Comparison of ENCODE assay signal across 1 cellular context in genomic region chr20:62303327-62304226, GRCh38.
TF ChIP-seq lines count a peak whose summit lies in the region.

No MANE protein-coding gene starts in this region.

TF ChIP-seq in HepG2, 621 proteins besides CTCF, POLR2A, EP300 and RAD21 (continued from another document and continues in another):
- TF ChIP-seq MED1 (CRISPR knock-in tag; IDR thresholded peaks at IDR 0.05) (peak; percentile 28; the same call in 1 of the 2 replicates), AFF4 (CRISPR knock-in tag; IDR thresholded peaks at IDR 0.05) (no peak), NFIB (CRISPR knock-in tag; IDR thresholded peaks at IDR 0.05; ENCODE audit: borderline replicate concordance) (peak; percentile 93; the same call in 1 of the 2 replicates), MEIS2 (CRISPR knock-in tag; IDR thresholded peaks at IDR 0.05) (no peak), CBX2 (IDR thresholded peaks at IDR 0.05; ENCODE audit: low read depth, low read length) (no peak), CBX2 (CRISPR knock-in tag; IDR thresholded peaks at IDR 0.05; ENCODE audit: low read depth) (no peak), MLXIP (CRISPR knock-in tag; IDR thresholded peaks at IDR 0.05; ENCODE audit: borderline replicate concordance) (peak; percentile 81; the same call in 1 of the 2 replicates), ZNF333 (CRISPR knock-in tag; IDR thresholded peaks at IDR 0.05; ENCODE audit: borderline replicate concordance) (0 out of 2 replicates have a peak, but pooled peaks have one; percentile 36), THRA (CRISPR knock-in tag; IDR thresholded peaks at IDR 0.05; ENCODE audit: borderline replicate concordance) (peak; percentile 65; the same call in 1 of the 2 replicates), ZNF75D (CRISPR knock-in tag; IDR thresholded peaks at IDR 0.05; ENCODE audit: borderline replicate concordance) (no peak; the same call in 1 of the 2 replicates), CBFB (CRISPR knock-in tag; IDR thresholded peaks at IDR 0.05) (peak; percentile 10; the same call in 1 of the 2 replicates), ZNF746 (CRISPR knock-in tag; IDR thresholded peaks at IDR 0.05) (no peak; the same call in none of the 2 replicates), MTA3 (CRISPR knock-in tag; IDR thresholded peaks at IDR 0.05) (no peak), FOXC1 (CRISPR knock-in tag; IDR thresholded peaks at IDR 0.05; ENCODE audit: borderline replicate concordance) (peak; percentile 56; the same call in 1 of the 2 replicates), HES4 (CRISPR knock-in tag; IDR thresholded peaks at IDR 0.05; ENCODE audit: borderline replicate concordance) (peak; percentile 52; the same call in 1 of the 2 replicates), ZBTB25 (CRISPR knock-in tag; IDR thresholded peaks at IDR 0.05) (no peak), SSRP1 (CRISPR knock-in tag; IDR thresholded peaks at IDR 0.05) (0 out of 2 replicates have a peak, but pooled peaks have one; percentile 7), ZNF564 (CRISPR knock-in tag; IDR thresholded peaks at IDR 0.05) (peak; percentile 86), PITX1 (CRISPR knock-in tag; IDR thresholded peaks at IDR 0.05) (peak; percentile 79), ZNF282 (IDR thresholded peaks at IDR 0.05; ENCODE audit: partially characterized antibody) (no peak), ZNF296 (CRISPR knock-in tag; conservative IDR thresholded peaks at IDR 0.05) (peak; percentile 53), ZSCAN20 (CRISPR knock-in tag; IDR thresholded peaks at IDR 0.05; ENCODE audit: borderline replicate concordance) (0 out of 2 replicates have a peak, but pooled peaks have one; percentile 24), CBX1 (IDR thresholded peaks at IDR 0.05; ENCODE audit: low read depth) (no peak), MXI1 (IDR thresholded peaks at IDR 0.05; ENCODE audit: borderline replicate concordance, low read depth, low read length) (peak; percentile 89; the same call in 1 of the 3 replicates), ZFAT (CRISPR knock-in tag; conservative IDR thresholded peaks at IDR 0.05) (0 out of 2 replicates have a peak, but pooled peaks have one; percentile 74), KAT2B (IDR thresholded peaks at IDR 0.05; ENCODE audit: borderline replicate concordance, low read depth, low read length) (no peak), FOSL2 (CRISPR knock-in tag; IDR thresholded peaks at IDR 0.05) (no peak), ZNF563 (CRISPR knock-in tag; IDR thresholded peaks at IDR 0.05) (peak; percentile 19; the same call in 1 of the 2 replicates), ZNF256 (CRISPR knock-in tag; conservative IDR thresholded peaks at IDR 0.05) (0 out of 2 replicates have a peak, but pooled peaks have one; percentile 66), SOX13 (IDR thresholded peaks at IDR 0.05) (no peak), SOX13 (CRISPR knock-in tag; conservative IDR thresholded peaks at IDR 0.05 in 1 of 2, IDR thresholded peaks at IDR 0.05 in 1 of 2) (peak in 1 of 2 experiments; percentile 19; a peak in 1 of 4 replicates), JARID2 (CRISPR knock-in tag; IDR thresholded peaks at IDR 0.05; ENCODE audit: insufficient replicate concordance) (peak; percentile 53), KMT2B (CRISPR knock-in tag; IDR thresholded peaks at IDR 0.05) (no peak), THAP9 (CRISPR knock-in tag; IDR thresholded peaks at IDR 0.05; ENCODE audit: borderline replicate concordance) (peak; percentile 74), RXRA (CRISPR knock-in tag; IDR thresholded peaks at IDR 0.05) (peak; percentile 86), EED (CRISPR knock-in tag; IDR thresholded peaks at IDR 0.05) (peak; percentile 86; the same call in 1 of the 2 replicates), ZNF138 (CRISPR knock-in tag; IDR thresholded peaks at IDR 0.05; ENCODE audit: low read depth) (peak; percentile 77)
- TF ChIP-seq, protein P1, sequence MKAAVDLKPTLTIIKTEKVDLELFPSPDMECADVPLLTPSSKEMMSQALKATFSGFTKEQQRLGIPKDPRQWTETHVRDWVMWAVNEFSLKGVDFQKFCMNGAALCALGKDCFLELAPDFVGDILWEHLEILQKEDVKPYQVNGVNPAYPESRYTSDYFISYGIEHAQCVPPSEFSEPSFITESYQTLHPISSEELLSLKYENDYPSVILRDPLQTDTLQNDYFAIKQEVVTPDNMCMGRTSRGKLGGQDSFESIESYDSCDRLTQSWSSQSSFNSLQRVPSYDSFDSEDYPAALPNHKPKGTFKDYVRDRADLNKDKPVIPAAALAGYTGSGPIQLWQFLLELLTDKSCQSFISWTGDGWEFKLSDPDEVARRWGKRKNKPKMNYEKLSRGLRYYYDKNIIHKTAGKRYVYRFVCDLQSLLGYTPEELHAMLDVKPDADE (CRISPR knock-in tag; IDR thresholded peaks at IDR 0.05): no peak
- TF ChIP-seq, protein P2, sequence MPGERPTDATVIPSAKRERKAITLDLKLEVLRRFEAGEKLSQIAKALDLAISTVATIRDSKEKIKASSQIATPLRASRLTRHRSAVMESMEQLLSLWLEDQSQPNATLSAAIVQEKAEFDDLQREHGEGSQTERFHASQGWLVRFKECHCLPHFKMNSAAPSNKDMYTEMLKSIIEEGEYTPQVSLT (CRISPR knock-in tag; IDR thresholded peaks at IDR 0.05; ENCODE audit: borderline replicate concordance, low read depth): no peak; the same call in 1 of the 2 replicates
- TF ChIP-seq, protein P3, sequence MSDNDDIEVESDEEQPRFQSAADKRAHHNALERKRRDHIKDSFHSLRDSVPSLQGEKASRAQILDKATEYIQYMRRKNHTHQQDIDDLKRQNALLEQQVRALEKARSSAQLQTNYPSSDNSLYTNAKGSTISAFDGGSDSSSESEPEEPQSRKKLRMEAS (IDR thresholded peaks at IDR 0.05): 0 out of 2 replicates have a peak, but pooled peaks have one; percentile 27
- TF ChIP-seq, protein P4, sequence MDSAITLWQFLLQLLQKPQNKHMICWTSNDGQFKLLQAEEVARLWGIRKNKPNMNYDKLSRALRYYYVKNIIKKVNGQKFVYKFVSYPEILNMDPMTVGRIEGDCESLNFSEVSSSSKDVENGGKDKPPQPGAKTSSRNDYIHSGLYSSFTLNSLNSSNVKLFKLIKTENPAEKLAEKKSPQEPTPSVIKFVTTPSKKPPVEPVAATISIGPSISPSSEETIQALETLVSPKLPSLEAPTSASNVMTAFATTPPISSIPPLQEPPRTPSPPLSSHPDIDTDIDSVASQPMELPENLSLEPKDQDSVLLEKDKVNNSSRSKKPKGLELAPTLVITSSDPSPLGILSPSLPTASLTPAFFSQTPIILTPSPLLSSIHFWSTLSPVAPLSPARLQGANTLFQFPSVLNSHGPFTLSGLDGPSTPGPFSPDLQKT (CRISPR knock-in tag; IDR thresholded peaks at IDR 0.05; ENCODE audit: borderline replicate concordance): no peak; the same call in 1 of the 2 replicates
- TF ChIP-seq, protein P5, sequence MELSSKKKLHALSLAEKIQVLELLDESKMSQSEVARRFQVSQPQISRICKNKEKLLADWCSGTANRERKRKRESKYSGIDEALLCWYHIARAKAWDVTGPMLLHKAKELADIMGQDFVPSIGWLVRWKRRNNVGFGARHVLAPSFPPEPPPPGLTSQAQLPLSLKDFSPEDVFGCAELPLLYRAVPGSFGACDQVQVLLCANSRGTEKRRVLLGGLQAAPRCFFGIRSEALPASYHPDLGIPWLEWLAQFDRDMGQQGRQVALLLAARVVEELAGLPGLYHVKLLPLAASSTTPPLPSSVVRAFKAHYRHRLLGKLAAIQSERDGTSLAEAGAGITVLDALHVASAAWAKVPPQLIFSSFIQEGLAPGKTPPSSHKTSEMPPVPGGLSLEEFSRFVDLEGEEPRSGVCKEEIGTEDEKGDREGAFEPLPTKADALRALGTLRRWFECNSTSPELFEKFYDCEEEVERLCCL (CRISPR knock-in tag; IDR thresholded peaks at IDR 0.05; ENCODE audit: borderline replicate concordance): peak; percentile 55; the same call in 1 of the 2 replicates
- TF ChIP-seq, protein P6, sequence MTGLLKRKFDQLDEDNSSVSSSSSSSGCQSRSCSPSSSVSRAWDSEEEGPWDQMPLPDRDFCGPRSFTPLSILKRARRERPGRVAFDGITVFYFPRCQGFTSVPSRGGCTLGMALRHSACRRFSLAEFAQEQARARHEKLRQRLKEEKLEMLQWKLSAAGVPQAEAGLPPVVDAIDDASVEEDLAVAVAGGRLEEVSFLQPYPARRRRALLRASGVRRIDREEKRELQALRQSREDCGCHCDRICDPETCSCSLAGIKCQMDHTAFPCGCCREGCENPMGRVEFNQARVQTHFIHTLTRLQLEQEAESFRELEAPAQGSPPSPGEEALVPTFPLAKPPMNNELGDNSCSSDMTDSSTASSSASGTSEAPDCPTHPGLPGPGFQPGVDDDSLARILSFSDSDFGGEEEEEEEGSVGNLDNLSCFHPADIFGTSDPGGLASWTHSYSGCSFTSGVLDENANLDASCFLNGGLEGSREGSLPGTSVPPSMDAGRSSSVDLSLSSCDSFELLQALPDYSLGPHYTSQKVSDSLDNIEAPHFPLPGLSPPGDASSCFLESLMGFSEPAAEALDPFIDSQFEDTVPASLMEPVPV (CRISPR knock-in tag; IDR thresholded peaks at IDR 0.05): peak; percentile 62; the same call in 1 of the 2 replicates
